18 cellular contexts compared by ENCODE assay signal in genomic region chr11:92670293-92670890, GRCh38.
"Had no signal": no experiment of that assay in that cellular context is flagged by ENCODE, and none has a peak within 500 bp of the region (broad histone marks: within the 10 kb centered on the region; RNA-seq: fewer than 3 reads in every experiment).

No MANE protein-coding gene starts in this region.

- ATAC-seq: activated naive CD4-positive, alpha-beta T cell treated with anti-CD3 and anti-CD28 coated beads, Interleukin-2, amount 50 U/mL, for 72 hours; gastrocnemius medialis; heart right ventricle; left ventricle myocardium superior had no signal

- H3K27me3 Mint-ChIP-seq: central memory CD8-positive, alpha-beta T cell had no signal

- DNase-seq: activated CD4-positive, alpha-beta T cell treated with anti-CD3 and anti-CD28 coated beads, Interleukin-2, amount 50 U/mL, for 1 hour; activated CD4-positive, CD25-positive, alpha-beta regulatory T cell; activated T-cell treated with anti-CD3 and anti-CD28 coated beads, Interleukin-2, amount 50 U/mL, for 1 hour; amniotic stem cell; effector memory CD4-positive, alpha-beta T cell; gastrocnemius medialis; heart right ventricle; islet precursor cell; left ventricle myocardium superior; retina; stimulated activated CD4-positive, alpha-beta T cell treated with anti-CD3 and anti-CD28 coated beads, Interleukin-15, amount 100 ng/mL, for 24 hours; stimulated activated CD4-positive, alpha-beta T cell treated with anti-CD3 and anti-CD28 coated beads, Interleukin-4, amount 100 ng/mL, for 4 hours; stomach had no signal

- H3K27ac Mint-ChIP-seq: activated naive CD4-positive, alpha-beta T cell treated with anti-CD3 and anti-CD28 coated beads, Interleukin-2, amount 50 U/mL, for 72 hours; brain had no signal

- H3K36me3 Mint-ChIP-seq: activated naive CD4-positive, alpha-beta T cell treated with anti-CD3 and anti-CD28 coated beads, Interleukin-2, amount 50 U/mL, for 72 hours; brain had no signal

- H3K27ac ChIP-seq: gastrocnemius medialis, heart right ventricle, parathyroid adenoma, stomach, thoracic aorta had no signal

- H3K4me3 Mint-ChIP-seq: brain; central memory CD8-positive, alpha-beta T cell had no signal

- H3K4me1 Mint-ChIP-seq: central memory CD8-positive, alpha-beta T cell had no signal
